39 cellular contexts compared by ENCODE assay signal in the genomic region with DNA sequence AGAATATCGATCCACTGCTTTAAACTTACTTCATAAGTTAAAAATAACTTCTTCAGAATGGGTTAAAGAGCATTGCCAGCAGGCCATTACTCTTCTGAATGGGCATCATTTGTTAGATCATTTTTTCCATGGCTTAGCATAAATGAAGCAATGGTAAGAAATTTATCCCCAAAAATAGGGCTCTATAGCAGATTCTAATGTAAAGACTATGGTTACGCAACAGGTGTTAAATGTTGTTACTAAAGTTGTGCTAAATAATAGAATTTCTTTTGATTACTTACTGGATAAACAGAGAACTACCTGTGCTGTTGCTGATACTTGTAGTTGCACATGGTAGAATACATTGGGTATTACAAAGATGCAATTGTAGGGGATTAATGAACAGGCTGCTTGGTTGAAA. TPM values are rescaled to one million over a fixed set of nuclear protein-coding genes. Genes with fewer than 3 reads are reported as not detected.
"Had no signal": no experiment of that assay in that cellular context is flagged by ENCODE, and none has a peak within 500 bp of the region (broad histone marks: within the 10 kb centered on the region; RNA-seq: fewer than 3 reads in every experiment).

No MANE protein-coding gene starts in this region.

- H3K36me3 ChIP-seq: MG63 had no signal

- H3K4me3 ChIP-seq: MG63 had no signal

- H3K27me3 ChIP-seq: MG63 had no signal

- H3K9me3 ChIP-seq: MG63 had no signal

- DNase-seq: Karpas-422, Kasumi-1, MG63, MM.1S, MV-4-11, NCI-H1048, NCI-H1092, NCI-H1092 treated with DMSO at 0.1 percent for 48 hours, NCI-H1105, NCI-H1105 treated with DMSO at 0.1 percent for 48 hours, NCI-H1417, NCI-H1417 treated with DMSO at 0.1 percent for 48 hours, NCI-H1436, NCI-H1436 treated with DMSO at 0.1 percent for 48 hours, NCI-H146, NCI-H1694, NCI-H1694 treated with DMSO at 0.1 percent for 48 hours, NCI-H187, NCI-H187 treated with DMSO at 0.1 percent for 48 hours, NCI-H1930, NCI-H2029, NCI-H2029 treated with DMSO at 0.1 percent for 48 hours, NCI-H2081, NCI-H2081 treated with DMSO at 0.1 percent for 48 hours, NCI-H2107, NCI-H2171, NCI-H2171 treated with DMSO at 0.1 percent for 48 hours, NCI-H2227 treated with DMSO at 0.1 percent for 48 hours, NCI-H226, NCI-H345, NCI-H446, NCI-H446 treated with DMSO at 0.1 percent for 48 hours, NCI-H510A, NCI-H510A treated with DMSO at 0.1 percent for 48 hours, NCI-H524 had no signal

RNA-seq across cellular contexts. Expression of a gene that starts 15.9 kb away (rescaled TPM):
- total RNA-seq: LHCN-M2, M059J, MCF 10A, NCI-H460 had no signal
